ENCODE assay signal across 10 cellular contexts in the genomic region with DNA sequence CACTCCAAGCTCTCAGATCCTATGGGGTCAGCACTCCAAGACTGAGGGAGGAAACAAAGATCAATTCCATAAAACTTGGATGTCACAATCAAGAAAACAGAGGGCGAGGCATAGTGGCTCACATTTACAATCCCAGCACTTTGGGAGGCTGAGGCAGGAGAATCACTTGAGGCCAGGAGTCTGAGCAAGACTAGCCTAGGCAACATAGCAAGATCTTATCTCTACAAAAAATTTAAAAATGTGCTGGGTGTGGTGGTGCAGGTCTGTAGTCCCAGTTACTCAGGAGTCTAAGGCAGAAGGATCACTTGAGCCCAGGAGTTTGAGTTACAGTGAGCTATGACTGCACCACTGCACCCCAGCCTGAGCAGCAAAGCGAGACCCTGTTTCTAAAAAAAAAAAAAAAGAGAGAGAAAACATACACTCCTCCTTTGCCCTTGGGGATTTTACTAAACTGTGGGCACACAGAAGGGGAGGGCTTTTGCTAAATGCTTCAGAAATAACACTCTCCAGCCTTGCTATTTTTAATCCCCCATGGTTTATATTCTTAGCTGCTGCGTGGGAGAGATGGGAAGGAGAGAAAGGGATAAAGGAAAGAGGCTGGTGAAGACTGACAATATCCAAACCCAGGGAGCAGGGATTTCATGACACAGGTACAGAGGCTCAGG. TPM values are rescaled to one million over a fixed set of nuclear protein-coding genes. Genes with fewer than 3 reads are reported as not detected.
DNase-seq lines count a peak whose midpoint lies in the region; ATAC-seq and TF ChIP-seq lines count a peak whose summit lies in the region.
"Had no signal": no experiment of that assay in that cellular context is flagged by ENCODE, and none has a peak within 500 bp of the region (broad histone marks: within the 10 kb centered on the region; RNA-seq: fewer than 3 reads in every experiment).

No MANE protein-coding gene starts in this region.

- H3K9me3 ChIP-seq in HCT116 (ENCODE audit: control insufficient read depth in 1 of 2, insufficient read depth in 1 of 2, low read depth in 1 of 2, low read length in 2 of 2) (no peaks in the 10 kb centered on the region), heart left ventricle (no peaks in the 10 kb centered on the region)
- H3K9me3 ChIP-seq: prostate gland had no signal

- TF ChIP-seq POLR2A in HCT116 (IDR thresholded peaks at IDR 0.05; ENCODE audit: borderline replicate concordance, extremely low read depth, insufficient read depth, insufficient read length) (no peak), heart left ventricle (IDR thresholded peaks at IDR 0.05) (no peak)

- no peak overlapping the region for H3K27ac ChIP-seq in HCT116 (ENCODE audit: low read depth, low read length)
- H3K27ac ChIP-seq in heart left ventricle = peak overlapping the region in 11 of 12 donors; percentile 58 to 89 (median 71)
- H3K27ac ChIP-seq: prostate gland had no signal

- H3K4me1 Mint-ChIP-seq in activated CD8-positive, alpha-beta T cell treated with anti-CD3 and anti-CD28 coated beads for 36 hours (ENCODE audit: low read depth) = peaks cover 6% of the 10 kb centered on the region
- H3K4me1 Mint-ChIP-seq in stimulated activated memory B cell treated with anti-CD40 and anti-IgM and Interleukin-4, amounts not matched to agents 10 μg/mL and 1 μg/mL and 100 μg/mL, for 72 hours = peaks cover 56% of the 10 kb centered on the region

- peak overlapping the region; percentile 3; the same call in 1 of the 2 replicates for H3K4me2 ChIP-seq in HCT116 (ENCODE audit: low read length)

- 62 to 71% (median 63%) methylated on average over 3 of the region's 3 CpGs for WGBS in heart left ventricle, 4 donors

- BruUV-seq in HCT116 (replicated peaks; lab: Mats Ljungman, UMichigan) = no TSS peak

- CTCF ChIA-PET in HCT116 (lab: Charles Lee) = no interaction called here
- CTCF ChIA-PET in activated CD8-positive, alpha-beta T cell treated with anti-CD3 and anti-CD28 coated beads for 36 hours (lab: Charles Lee) = interaction anchor here (1.4 to 1.5 kb wide), 2 partner anchors 11 to 12 kb away, joined by 3 read pairs; no protein-coding TSS in a partner anchor

- no peaks in the 10 kb centered on the region for H3K27me3 Mint-ChIP-seq in activated CD8-positive, alpha-beta T cell treated with anti-CD3 and anti-CD28 coated beads for 36 hours
- no peaks in the 10 kb centered on the region for H3K27me3 Mint-ChIP-seq in stimulated activated memory B cell treated with anti-CD40 and anti-IgM and Interleukin-4, amounts not matched to agents 10 μg/mL and 1 μg/mL and 100 μg/mL, for 72 hours

- H3K36me3 Mint-ChIP-seq in activated CD8-positive, alpha-beta T cell treated with anti-CD3 and anti-CD28 coated beads for 36 hours (ENCODE audit: low read depth) = peaks cover 60% of the 10 kb centered on the region
- peaks cover 59% of the 10 kb centered on the region for H3K36me3 Mint-ChIP-seq in stimulated activated memory B cell treated with anti-CD40 and anti-IgM and Interleukin-4, amounts not matched to agents 10 μg/mL and 1 μg/mL and 100 μg/mL, for 72 hours

- intact Hi-C loops in HCT116 (cut with micrococcal nuclease) (no loop called here), heart left ventricle (cut with DNase I) (no loop called here), posterior cingulate gyrus (cut with DNase I) (no loop called here)
- intact Hi-C loops in activated CD8-positive, alpha-beta T cell treated with anti-CD3 and anti-CD28 coated beads for 36 hours (cut with micrococcal nuclease) = no loop called here

- H3K27ac Mint-ChIP-seq in activated CD8-positive, alpha-beta T cell treated with anti-CD3 and anti-CD28 coated beads for 36 hours = peak overlapping the region; percentile 75
- H3K27ac Mint-ChIP-seq in stimulated activated memory B cell treated with anti-CD40 and anti-IgM and Interleukin-4, amounts not matched to agents 10 μg/mL and 1 μg/mL and 100 μg/mL, for 72 hours = peak overlapping the region; percentile 90

- peak overlapping the region; percentile 64 for H3K9ac ChIP-seq in HCT116 (ENCODE audit: low read length)

- no peak for TF ChIP-seq RAD21 in HCT116 (IDR thresholded peaks at IDR 0.05; ENCODE audit: low read depth)

- peaks cover 21 to 32% of the 10 kb centered on the region in 2 experiments; a peak in 2 of 4 replicates for H3K36me3 ChIP-seq in HCT116 (ENCODE audit: control insufficient read depth in 1 of 2, insufficient read depth in 2 of 2, low read length in 2 of 2)
- H3K36me3 ChIP-seq in heart left ventricle = peaks cover 1 to 100% (median 99%) of the 10 kb centered on the region in 9 donors

- H3K27me3 ChIP-seq in HCT116 (ENCODE audit: insufficient read depth, low read length) (no peaks in the 10 kb centered on the region), heart left ventricle (no peaks in the 10 kb centered on the region)

- RAD21 ChIA-PET in HCT116 (lab: Charles Lee; ENCODE audit: low non-redundant PET in 1 of 2, low total read pairs in 2 of 2, uncharacterized antibody in 2 of 2, unreplicated experiment in 2 of 2) = no interaction called here

- no peaks in the 10 kb centered on the region for H3K9me2 ChIP-seq in HCT116 (ENCODE audit: insufficient read depth)

- H4K20me1 ChIP-seq in HCT116 (ENCODE audit: insufficient read depth) = no peaks in the 10 kb centered on the region

- peaks cover 7% of the 10 kb centered on the region; the same call in 1 of the 2 replicates for H3K79me2 ChIP-seq in HCT116 (ENCODE audit: insufficient read depth, low read length)

- no peaks in the 10 kb centered on the region for H3K9me3 Mint-ChIP-seq in activated CD8-positive, alpha-beta T cell treated with anti-CD3 and anti-CD28 coated beads for 36 hours
- no peaks in the 10 kb centered on the region for H3K9me3 Mint-ChIP-seq in stimulated activated memory B cell treated with anti-CD40 and anti-IgM and Interleukin-4, amounts not matched to agents 10 μg/mL and 1 μg/mL and 100 μg/mL, for 72 hours

- H3K4me1 ChIP-seq in HCT116 (ENCODE audit: control insufficient read depth in 1 of 2, insufficient read depth in 2 of 2, low read length in 2 of 2) (peaks cover 24 to 40% of the 10 kb centered on the region in 2 experiments), heart left ventricle (peaks cover 11 to 53% (median 33%) of the 10 kb centered on the region in 12 donors)
- H3K4me1 ChIP-seq: prostate gland had no signal

- H3K4me3 Mint-ChIP-seq in activated CD8-positive, alpha-beta T cell treated with anti-CD3 and anti-CD28 coated beads for 36 hours = no peak overlapping the region
- H3K4me3 Mint-ChIP-seq in stimulated activated memory B cell treated with anti-CD40 and anti-IgM and Interleukin-4, amounts not matched to agents 10 μg/mL and 1 μg/mL and 100 μg/mL, for 72 hours = peak overlapping the region; percentile 52

- H2AFZ ChIP-seq in HCT116 (ENCODE audit: low read depth, low read length, poor library complexity, severe bottlenecking) = no peak overlapping the region

- no peak overlapping the region for H3K4me3 ChIP-seq in HCT116 (replicated peaks in 1 of 2; ENCODE audit: low read depth in 1 of 2, low read length in 2 of 2)
- no peak overlapping the region for H3K4me3 ChIP-seq in heart left ventricle
- H3K4me3 ChIP-seq: prostate gland had no signal

- no peak for DNase-seq in HCT116 (ENCODE audit: low read depth, low spot score)
- DNase-seq in activated CD8-positive, alpha-beta T cell treated with anti-CD3 and anti-CD28 coated beads for 36 hours = no peak
- DNase-seq in heart left ventricle = no peak
- DNase-seq in DMS153 treated with DMSO at 0.1 percent for 48 hours (lab: John Stamatoyannopoulos, UW; ENCODE audit: unreplicated experiment) = no peak
- DNase-seq in posterior cingulate gyrus = no peak
- DNase-seq: NCI-H748 treated with DMSO at 0.1 percent for 48 hours had no signal

- no peak for TF ChIP-seq CTCF in HCT116 (IDR thresholded peaks at IDR 0.05 in 2 of 3, conservative IDR thresholded peaks at IDR 0.05 in 1 of 3; ENCODE audit: borderline replicate concordance in 1 of 3, insufficient read depth in 1 of 3, low read depth in 2 of 3, low read length in 2 of 3)
- TF ChIP-seq CTCF in activated CD8-positive, alpha-beta T cell treated with anti-CD3 and anti-CD28 coated beads for 36 hours (IDR thresholded peaks at IDR 0.05) = no peak
- no peak for TF ChIP-seq CTCF in heart left ventricle (IDR thresholded peaks at IDR 0.05)

- ATAC-seq in HCT116 (no peak), heart left ventricle (peak in 3 of 4 donors; percentile 12 to 20 (median 12)), GM19397 (IDR thresholded peaks at IDR 0.05; ENCODE audit: unreplicated experiment) (no peak)
- no peak for ATAC-seq in activated CD8-positive, alpha-beta T cell treated with anti-CD3 and anti-CD28 coated beads for 36 hours
- ATAC-seq in stimulated activated memory B cell treated with anti-CD40 and anti-IgM and Interleukin-4, amounts not matched to agents 10 μg/mL and 1 μg/mL and 100 μg/mL, for 72 hours = peak; percentile 90
- ATAC-seq: activated CD4-positive, CD25-positive, alpha-beta regulatory T cell treated with anti-CD3 and anti-CD28 coated beads, Interleukin-2, amount 50 U/mL, for 24 hours had no signal

- POLR2A ChIA-PET in HCT116 (lab: Charles Lee) = interaction anchor here (3.0 kb wide), 1 partner anchor 17 kb away, joined by 28 read pairs; the partner anchor contains the start of gene ARHGEF2
- POLR2A ChIA-PET in activated CD8-positive, alpha-beta T cell treated with anti-CD3 and anti-CD28 coated beads for 36 hours (lab: Charles Lee) = interaction anchor here (0.8 to 4.9 kb wide), 3 partner anchors 9 to 18 kb away, joined by 4 to 24 read pairs (median 16); no protein-coding TSS in a partner anchor

TF ChIP-seq in HCT116, 20 proteins besides CTCF, POLR2A, EP300 and RAD21 (continues in another document):
- TF ChIP-seq ZNF274 (IDR thresholded peaks at IDR 0.05; ENCODE audit: low read depth, low read length) (no peak), POLR2AphosphoS5 (IDR thresholded peaks at IDR 0.05; ENCODE audit: low read depth, low read length) (no peak; the same call in 1 of the 2 replicates)

RNA-seq across cellular contexts. Expression of gene ARHGEF2, which starts 18.1 kb away (rescaled TPM):
- total RNA-seq in HCT116 (2021; ENCODE audit: unreplicated experiment) = 90.1 TPM
- 91.8 and 95.7 TPM in 2 replicates for polyA plus RNA-seq in HCT116 (2012)
- total RNA-seq in activated CD8-positive, alpha-beta T cell treated with anti-CD3 and anti-CD28 coated beads for 36 hours = 100 to 1,000 TPM; 147 to 150 TPM
- 10 to 100 TPM; 34.7 to 98.6 (median 61.6) TPM for total RNA-seq in heart left ventricle
- 10 to 100 TPM; 23.9 to 28.8 TPM for polyA plus RNA-seq in heart left ventricle

RNA-seq across cellular contexts. Expression of gene RXFP4, which starts 18.8 kb away (rescaled TPM):
- total RNA-seq in HCT116 (2021; ENCODE audit: unreplicated experiment) (0.20 TPM), heart left ventricle (not detected)
- polyA plus RNA-seq in HCT116 (2012) = 0.27 and 0.31 TPM in 2 replicates
- total RNA-seq in activated CD8-positive, alpha-beta T cell treated with anti-CD3 and anti-CD28 coated beads for 36 hours = not detected
- polyA plus RNA-seq in heart left ventricle = under 1 TPM in 1 of 2 donors, not detected in 1; 0.07 TPM
- total RNA-seq: prostate gland had no signal

RNA-seq across cellular contexts. Expression of gene KHDC4, which starts 26.0 kb away (rescaled TPM):
- total RNA-seq in HCT116 (2021; ENCODE audit: unreplicated experiment) = 60.7 TPM
- 31.2 and 37.0 TPM in 2 replicates for polyA plus RNA-seq in HCT116 (2012)
- 10 to 100 TPM; 68.1 to 71.3 TPM for total RNA-seq in activated CD8-positive, alpha-beta T cell treated with anti-CD3 and anti-CD28 coated beads for 36 hours
- total RNA-seq in heart left ventricle = 10 to 100 TPM; 16.9 to 28.0 (median 22.6) TPM
- polyA plus RNA-seq in heart left ventricle = 10 to 100 TPM; 17.4 to 19.1 TPM

RNA-seq across cellular contexts. Expression of gene RIT1, which starts 49.1 kb away (rescaled TPM):
- total RNA-seq in HCT116 (2021; ENCODE audit: unreplicated experiment) (10.2 TPM), heart left ventricle (10 to 100 TPM; 15.1 to 33.3 (median 20.0) TPM)
- polyA plus RNA-seq in HCT116 (2012) = 4.1 and 7.4 TPM in 2 replicates
- 10 to 100 TPM; 21.6 to 24.1 TPM for total RNA-seq in activated CD8-positive, alpha-beta T cell treated with anti-CD3 and anti-CD28 coated beads for 36 hours
- 10 to 100 TPM in 1 of 2 donors, 1 to 10 TPM in 1; 8.1 to 20.1 TPM for polyA plus RNA-seq in heart left ventricle

Comparison
In these comparisons a context has a peak if more than half of its experiments do, and no peak if none do; other contexts are left out.
1. ATAC-seq: peak in heart left ventricle (3 of 4) and stimulated activated memory B cell treated with anti-CD40 and anti-IgM and Interleukin-4, amounts not matched to agents 10 μg/mL and 1 μg/mL and 100 μg/mL, for 72 hours (single experiment); none in HCT116 (single experiment), activated CD8-positive, alpha-beta T cell treated with anti-CD3 and anti-CD28 coated beads for 36 hours (single experiment) and GM19397 (single experiment).